Comparison of ENCODE assay signal across 8 cellular contexts in the genomic region with DNA sequence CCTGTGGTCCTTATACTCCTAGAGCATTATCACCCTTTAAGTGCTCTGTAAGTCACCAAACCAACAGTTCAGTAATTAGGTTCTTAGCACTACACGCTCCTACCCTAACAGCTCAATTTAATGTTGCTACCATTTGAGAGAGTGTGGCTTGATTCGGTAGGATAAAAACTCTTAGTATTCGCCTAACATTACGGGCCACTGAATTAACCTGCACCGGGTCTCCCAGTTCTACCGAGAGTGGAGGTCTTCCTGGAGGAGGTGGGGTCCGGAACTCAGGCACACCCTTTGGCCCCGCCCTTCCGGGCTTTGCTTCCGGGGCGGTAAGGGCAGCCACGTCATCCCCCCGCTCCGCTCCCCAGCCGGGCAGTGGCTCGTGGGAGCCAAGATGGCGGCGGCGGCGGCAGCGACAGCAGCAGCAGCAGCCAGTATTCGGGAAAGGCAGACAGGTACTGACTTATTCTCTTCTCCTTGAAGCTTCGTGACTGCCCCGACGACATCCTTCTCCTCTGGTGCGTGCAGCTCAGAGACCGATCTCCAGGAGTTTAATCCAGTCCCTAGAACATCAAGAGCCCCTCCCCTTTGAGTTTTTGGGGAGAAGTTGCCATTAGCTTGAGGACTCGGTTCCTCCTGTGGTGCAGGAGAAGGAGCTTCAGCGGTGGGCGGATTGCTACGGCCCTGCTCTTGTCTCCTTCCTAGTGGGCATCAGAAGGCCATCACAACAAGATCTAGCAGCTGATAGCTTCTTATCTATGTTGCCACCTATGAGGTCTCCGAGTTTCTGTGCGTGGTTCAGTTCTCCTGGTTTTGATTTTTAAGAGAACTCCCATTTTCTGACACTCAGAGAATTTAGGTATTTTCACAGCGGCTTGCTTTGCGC. TPM values are rescaled to one million over a fixed set of nuclear protein-coding genes. Genes with fewer than 3 reads are reported as not detected.
A peak's percentile ranks its signal among the peaks of the same experiment; 100 is the strongest.
DNase-seq lines count a peak whose midpoint lies in the region; ATAC-seq lines count a peak whose summit lies in the region.

A gene with protein sequence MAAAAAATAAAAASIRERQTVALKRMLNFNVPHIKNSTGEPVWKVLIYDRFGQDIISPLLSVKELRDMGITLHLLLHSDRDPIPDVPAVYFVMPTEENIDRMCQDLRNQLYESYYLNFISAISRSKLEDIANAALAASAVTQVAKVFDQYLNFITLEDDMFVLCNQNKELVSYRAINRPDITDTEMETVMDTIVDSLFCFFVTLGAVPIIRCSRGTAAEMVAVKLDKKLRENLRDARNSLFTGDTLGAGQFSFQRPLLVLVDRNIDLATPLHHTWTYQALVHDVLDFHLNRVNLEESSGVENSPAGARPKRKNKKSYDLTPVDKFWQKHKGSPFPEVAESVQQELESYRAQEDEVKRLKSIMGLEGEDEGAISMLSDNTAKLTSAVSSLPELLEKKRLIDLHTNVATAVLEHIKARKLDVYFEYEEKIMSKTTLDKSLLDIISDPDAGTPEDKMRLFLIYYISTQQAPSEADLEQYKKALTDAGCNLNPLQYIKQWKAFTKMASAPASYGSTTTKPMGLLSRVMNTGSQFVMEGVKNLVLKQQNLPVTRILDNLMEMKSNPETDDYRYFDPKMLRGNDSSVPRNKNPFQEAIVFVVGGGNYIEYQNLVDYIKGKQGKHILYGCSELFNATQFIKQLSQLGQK (plus strand): TSS at position 366 of the 877 bp plus-strand sequence. CDS start 20 bp downstream, at position 386.

- H3K4me1 Mint-ChIP-seq in naive B cell, result peaks cover 23 to 48% (median 28%) of the 10 kb centered on the region in 3 donors
- peaks cover 20 to 26% of the 10 kb centered on the region in 2 donors for H3K4me1 Mint-ChIP-seq in stimulated activated naive B cell treated with anti-CD40 and anti-IgM and Interleukin-4, amounts not matched to agents 10 μg/mL and 1 μg/mL and 100 μg/mL, for 72 hours

- H3K27me3 Mint-ChIP-seq in naive B cell, result no peaks in the 10 kb centered on the region
- no peaks in the 10 kb centered on the region for H3K27me3 Mint-ChIP-seq in stimulated activated naive B cell treated with anti-CD40 and anti-IgM and Interleukin-4, amounts not matched to agents 10 μg/mL and 1 μg/mL and 100 μg/mL, for 72 hours

- H3K9me3 Mint-ChIP-seq in naive B cell, result no peaks in the 10 kb centered on the region
- H3K9me3 Mint-ChIP-seq in stimulated activated naive B cell treated with anti-CD40 and anti-IgM and Interleukin-4, amounts not matched to agents 10 μg/mL and 1 μg/mL and 100 μg/mL, for 72 hours, result no peaks in the 10 kb centered on the region

- ATAC-seq in GM21825 (IDR thresholded peaks at IDR 0.05; ENCODE audit: unreplicated experiment), result peak; percentile 95
- peak; percentile 98 for ATAC-seq in naive B cell (ENCODE audit: low read depth in 2 of 2)
- peak; percentile 98 to 99 for ATAC-seq in stimulated activated naive B cell treated with anti-CD40 and anti-IgM and Interleukin-4, amounts not matched to agents 10 μg/mL and 1 μg/mL and 100 μg/mL, for 72 hours (replicated peaks)

- peak within 1 kb of the TSS; percentile 89 to 99 (median 97) for H3K4me3 Mint-ChIP-seq in naive B cell
- peak within 1 kb of the TSS; percentile 90 to 92 for H3K4me3 Mint-ChIP-seq in stimulated activated naive B cell treated with anti-CD40 and anti-IgM and Interleukin-4, amounts not matched to agents 10 μg/mL and 1 μg/mL and 100 μg/mL, for 72 hours

- DNase-seq in DMS79 treated with DMSO at 0.1 percent for 48 hours (lab: John Stamatoyannopoulos, UW) (peak; percentile 96), Kasumi-1 (lab: John Stamatoyannopoulos, UW) (peak; percentile 91 to 94), RPMI7951 (ENCODE audit: low read depth) (peak; percentile 85), fibroblast of gingiva (ENCODE audit: low read depth) (peak; percentile 85), naive B cell (peak; percentile 92)
- peak; percentile 85 to 89 for DNase-seq in activated T-helper 1 cell treated with anti-CD3 and anti-CD28 coated beads, Interleukin-2, amount 50 U/mL, for 16 hours (ENCODE audit: low read depth in 1 of 2, low spot score in 1 of 2)
- DNase-seq in stimulated activated naive B cell treated with anti-CD40 and anti-IgM and Interleukin-4, amounts not matched to agents 10 μg/mL and 1 μg/mL and 100 μg/mL, for 72 hours, result peak; percentile 91

- H3K36me3 Mint-ChIP-seq in naive B cell, result peaks cover 0 to 5% of the 10 kb centered on the region in 2 donors
- H3K36me3 Mint-ChIP-seq in stimulated activated naive B cell treated with anti-CD40 and anti-IgM and Interleukin-4, amounts not matched to agents 10 μg/mL and 1 μg/mL and 100 μg/mL, for 72 hours, result peaks cover 9 to 11% of the 10 kb centered on the region in 2 donors

- peak within 1 kb of the TSS; percentile 85 to 99 (median 98) for H3K27ac Mint-ChIP-seq in naive B cell
- H3K27ac Mint-ChIP-seq in stimulated activated naive B cell treated with anti-CD40 and anti-IgM and Interleukin-4, amounts not matched to agents 10 μg/mL and 1 μg/mL and 100 μg/mL, for 72 hours, result peak within 1 kb of the TSS; percentile 95

RNA-seq across cellular contexts. Expression of the gene that starts here (rescaled TPM):
- total RNA-seq in RPMI7951 (2014; rRNA removed; shearing (Covaris generic)), result 75.8 and 90.2 TPM in 2 replicates
- polyA plus RNA-seq in naive B cell (ENCODE audit: low read depth in 6 of 6), result 10 to 100 TPM; 55.0 to 78.4 (median 66.6) TPM

Comparison
In these comparisons a context has a peak if more than half of its experiments do, and no peak if none do; other contexts are left out.
1. Peak in every context shown above with its lines: DNase-seq and ATAC-seq.